ENCODE assay signal across 10 cellular contexts in genomic region chr12:14958361-14959125, GRCh38. TPM values are rescaled to one million over a fixed set of nuclear protein-coding genes. Genes with fewer than 3 reads are reported as not detected.
DNase-seq lines count a peak whose midpoint lies in the region; ATAC-seq lines count a peak whose summit lies in the region.
"Had no signal": no experiment of that assay in that cellular context is flagged by ENCODE, and none has a peak within 500 bp of the region (broad histone marks: within the 10 kb centered on the region; RNA-seq: fewer than 3 reads in every experiment).

No MANE protein-coding gene starts in this region.

- intact Hi-C loops in right cardiac atrium (cut with DNase I) = no loop called here
- intact Hi-C loops in left ventricle myocardium superior (cut with micrococcal nuclease) = no loop called here

- H3K27ac Mint-ChIP-seq in naive B cell = peak overlapping the region; percentile 92 to 99 (median 96)

- peaks cover 61 to 70% (median 69%) of the 10 kb centered on the region in 3 donors for H3K4me1 Mint-ChIP-seq in naive B cell

- peaks cover 7% of the 10 kb centered on the region for H3K4me1 ChIP-seq in right cardiac atrium (ENCODE audit: control insufficient read depth, insufficient read depth, low read length)

- H3K27me3 Mint-ChIP-seq in naive B cell = no peaks in the 10 kb centered on the region

- peak overlapping the region; percentile 93 to 100 (median 99) for H3K4me3 Mint-ChIP-seq in naive B cell

- H3K4me3 ChIP-seq in right cardiac atrium (ENCODE audit: low read length) = peak overlapping the region; percentile 36

- H3K9me3 ChIP-seq in right cardiac atrium (ENCODE audit: control insufficient read depth, low read length) = no peaks in the 10 kb centered on the region

- no peak for DNase-seq in right cardiac atrium
- no peak for DNase-seq in left ventricle myocardium superior
- DNase-seq in amniotic epithelial cell (ENCODE audit: low read depth) = peak; percentile 37
- no peak for DNase-seq in naive B cell
- DNase-seq in stimulated activated naive CD4-positive, alpha-beta T cell treated with Interleukin-2 at 50 U/mL for 16 hours (lab: John Stamatoyannopoulos, UW) = no peak
- DNase-seq in COR-L47 (lab: John Stamatoyannopoulos, UW) = no peak
- DNase-seq in DMS53 treated with DMSO at 0.1 percent for 48 hours (lab: John Stamatoyannopoulos, UW; ENCODE audit: unreplicated experiment) = no peak
- DNase-seq: activated CD8-positive, alpha-beta memory T cell treated with anti-CD3 and anti-CD28 coated beads, Interleukin-2, amount 50 U/mL, for 4 hours; Calu3 had no signal

- H3K27ac ChIP-seq in right cardiac atrium (ENCODE audit: low read length) = peak overlapping the region; percentile 32

- peaks cover 0 to 13% of the 10 kb centered on the region in 2 donors for H3K36me3 Mint-ChIP-seq in naive B cell

- no peaks in the 10 kb centered on the region for H3K27me3 ChIP-seq in right cardiac atrium (ENCODE audit: control insufficient read depth, insufficient read depth)

- ATAC-seq in right cardiac atrium = no peak
- no peak for ATAC-seq in left ventricle myocardium superior
- no peak for ATAC-seq in naive B cell (ENCODE audit: low read depth in 2 of 2)
- no peak for ATAC-seq in HG02642 (IDR thresholded peaks at IDR 0.05; ENCODE audit: poor library complexity, unreplicated experiment)

- H3K9me3 Mint-ChIP-seq in naive B cell = no peaks in the 10 kb centered on the region

- 60% methylated on average over 11 of the region's 11 CpGs for WGBS in right cardiac atrium

RNA-seq across cellular contexts. Expression of gene ARHGDIB, which starts 2.9 kb away (rescaled TPM):
- 10 to 100 TPM; 45.6 to 67.6 (median 61.5) TPM for total RNA-seq in right cardiac atrium
- 73.5 TPM for polyA plus RNA-seq in right cardiac atrium
- total RNA-seq in left ventricle myocardium superior = 56.0 TPM
- polyA plus RNA-seq in naive B cell (ENCODE audit: low read depth in 6 of 6) = 1,000 to 10,000 TPM; 2,706 to 4,844 (median 2,864) TPM

RNA-seq across cellular contexts. Expression of gene PDE6H, which starts 14.3 kb away (rescaled TPM):
- total RNA-seq in right cardiac atrium (not detected), left ventricle myocardium superior (not detected)
- polyA plus RNA-seq in right cardiac atrium (not detected), naive B cell (ENCODE audit: low read depth in 6 of 6) (not detected)
- total RNA-seq: Calu3 had no signal

RNA-seq across cellular contexts. Expression of gene ERP27, which starts 20.2 kb away (rescaled TPM):
- total RNA-seq in right cardiac atrium (under 1 TPM; 0.17 to 0.49 (median 0.37) TPM), left ventricle myocardium superior (0.25 TPM)
- polyA plus RNA-seq in right cardiac atrium (0.32 TPM), naive B cell (ENCODE audit: low read depth in 6 of 6) (1 to 10 TPM; 2.4 to 4.8 (median 2.7) TPM)
